ENCODE assay signal across 23 cellular contexts in the genomic region with DNA sequence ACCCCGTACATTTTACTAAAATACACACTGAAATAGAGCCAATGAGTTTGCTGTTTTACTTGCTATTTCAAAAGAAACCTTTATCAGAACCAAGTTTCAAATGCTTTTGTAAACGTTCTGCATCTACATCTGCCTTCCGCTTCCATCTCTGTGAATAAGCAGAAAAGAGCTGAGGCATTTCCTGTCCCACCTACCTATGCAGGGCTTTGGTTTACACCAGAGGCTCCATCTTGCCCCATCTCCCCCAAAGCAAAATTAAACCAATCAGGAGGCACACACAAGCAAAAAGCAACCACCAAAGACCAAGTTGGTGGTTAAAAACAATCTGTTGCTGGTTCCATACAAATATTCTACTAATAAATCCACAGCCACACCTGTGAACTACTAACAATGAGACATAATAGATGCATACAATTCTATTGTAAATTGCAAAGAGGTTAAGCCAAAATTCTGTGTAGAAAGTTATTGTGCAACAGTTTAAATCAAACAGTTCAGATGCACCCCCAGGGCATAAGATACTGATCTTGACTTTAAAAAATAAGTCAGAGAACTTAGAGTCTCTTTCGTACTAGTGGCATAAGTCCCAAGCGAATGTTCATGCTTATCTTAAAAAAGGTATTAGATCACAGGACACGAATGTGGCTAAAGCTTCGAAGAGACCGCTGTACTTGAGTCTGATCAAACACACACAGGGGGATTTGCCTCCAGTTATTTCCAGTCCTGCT.
"Had no signal": no experiment of that assay in that cellular context is flagged by ENCODE, and none has a peak within 500 bp of the region (broad histone marks: within the 10 kb centered on the region; RNA-seq: fewer than 3 reads in every experiment).

No MANE protein-coding gene starts in this region.

- H3K27ac ChIP-seq: breast epithelium, lower lobe of right lung, sigmoid colon, thoracic aorta, WERI-Rb-1 had no signal

- H3K4me1 ChIP-seq: breast epithelium, lower lobe of right lung had no signal

- H3K27ac Mint-ChIP-seq: activated naive CD4-positive, alpha-beta T cell treated with anti-CD3 and anti-CD28 coated beads for 36 hours; activated naive CD8-positive, alpha-beta T cell treated with anti-CD3 and anti-CD28 coated beads, Interleukin-2, amount 10 ng/mL, durations not matched to agents 7 days and 5 days; natural killer cell; stimulated activated naive B cell treated with anti-CD40 and anti-IgM and Interleukin-4, amounts not matched to agents 10 μg/mL and 1 μg/mL and 100 μg/mL, for 72 hours; T-cell had no signal

- ATAC-seq: left lobe of liver; lower lobe of right lung; stimulated activated naive B cell treated with anti-CD40 and anti-IgM and Interleukin-4, amounts not matched to agents 10 μg/mL and 1 μg/mL and 100 μg/mL, for 72 hours had no signal

- H3K4me3 Mint-ChIP-seq: activated naive CD4-positive, alpha-beta T cell treated with anti-CD3 and anti-CD28 coated beads for 36 hours; activated naive CD8-positive, alpha-beta T cell treated with anti-CD3 and anti-CD28 coated beads, Interleukin-2, amount 10 ng/mL, durations not matched to agents 7 days and 5 days; natural killer cell; stimulated activated naive B cell treated with anti-CD40 and anti-IgM and Interleukin-4, amounts not matched to agents 10 μg/mL and 1 μg/mL and 100 μg/mL, for 72 hours; T-cell had no signal

- H3K36me3 ChIP-seq: breast epithelium, thoracic aorta had no signal

- H3K4me1 Mint-ChIP-seq: activated naive CD8-positive, alpha-beta T cell treated with anti-CD3 and anti-CD28 coated beads, Interleukin-2, amount 10 ng/mL, durations not matched to agents 7 days and 5 days; natural killer cell; stimulated activated naive B cell treated with anti-CD40 and anti-IgM and Interleukin-4, amounts not matched to agents 10 μg/mL and 1 μg/mL and 100 μg/mL, for 72 hours had no signal

- H3K27me3 ChIP-seq: breast epithelium, sigmoid colon had no signal

- H3K27me3 Mint-ChIP-seq: activated naive CD8-positive, alpha-beta T cell treated with anti-CD3 and anti-CD28 coated beads, Interleukin-2, amount 10 ng/mL, durations not matched to agents 7 days and 5 days; stimulated activated naive B cell treated with anti-CD40 and anti-IgM and Interleukin-4, amounts not matched to agents 10 μg/mL and 1 μg/mL and 100 μg/mL, for 72 hours had no signal

- DNase-seq: activated CD4-positive, alpha-beta T cell treated with anti-CD3 and anti-CD28 coated beads for 1 hour; activated CD4-positive, alpha-beta T cell treated with anti-CD3 and anti-CD28 coated beads, Interleukin-2, amount 50 U/mL, for 1 hour; activated CD8-positive, alpha-beta memory T cell treated with anti-CD3 and anti-CD28 coated beads for 24 hours; activated naive CD4-positive, alpha-beta T cell treated with anti-CD3 and anti-CD28 coated beads for 36 hours; activated naive CD8-positive, alpha-beta T cell treated with anti-CD3 and anti-CD28 coated beads, Interleukin-2, amount 10 ng/mL, durations not matched to agents 7 days and 5 days; activated T-cell treated with anti-CD3 and anti-CD28 coated beads, Interleukin-2, amount 50 U/mL, for 48 hours; amniotic stem cell; cortex of kidney; erythroblast; foreskin fibroblast; kidney; lower lobe of right lung; natural killer cell; retina; sigmoid colon; stimulated activated CD4-positive, alpha-beta T cell treated with anti-CD3 and anti-CD28 coated beads, Interleukin-2, amount 100 ng/mL, for 48 hours; stimulated activated CD8-positive, alpha-beta memory T cell treated with anti-CD3 and anti-CD28 coated beads, Interleukin-4, amount 100 ng/mL, for 48 hours; stimulated activated naive B cell treated with anti-CD40 and anti-IgM and Interleukin-4, amounts not matched to agents 10 μg/mL and 1 μg/mL and 100 μg/mL, for 72 hours; T-cell; WERI-Rb-1 had no signal

- H3K36me3 Mint-ChIP-seq: activated naive CD8-positive, alpha-beta T cell treated with anti-CD3 and anti-CD28 coated beads, Interleukin-2, amount 10 ng/mL, durations not matched to agents 7 days and 5 days; natural killer cell; stimulated activated naive B cell treated with anti-CD40 and anti-IgM and Interleukin-4, amounts not matched to agents 10 μg/mL and 1 μg/mL and 100 μg/mL, for 72 hours; T-cell had no signal

- H3K9me3 Mint-ChIP-seq: activated naive CD8-positive, alpha-beta T cell treated with anti-CD3 and anti-CD28 coated beads, Interleukin-2, amount 10 ng/mL, durations not matched to agents 7 days and 5 days; natural killer cell; stimulated activated naive B cell treated with anti-CD40 and anti-IgM and Interleukin-4, amounts not matched to agents 10 μg/mL and 1 μg/mL and 100 μg/mL, for 72 hours; T-cell had no signal

- H3K9me3 ChIP-seq: breast epithelium, lower lobe of right lung, sigmoid colon, thoracic aorta had no signal

- H3K4me3 ChIP-seq: breast epithelium, lower lobe of right lung, sigmoid colon, thoracic aorta had no signal
